ENCODE assay signal across 18 cellular contexts in the genomic region with DNA sequence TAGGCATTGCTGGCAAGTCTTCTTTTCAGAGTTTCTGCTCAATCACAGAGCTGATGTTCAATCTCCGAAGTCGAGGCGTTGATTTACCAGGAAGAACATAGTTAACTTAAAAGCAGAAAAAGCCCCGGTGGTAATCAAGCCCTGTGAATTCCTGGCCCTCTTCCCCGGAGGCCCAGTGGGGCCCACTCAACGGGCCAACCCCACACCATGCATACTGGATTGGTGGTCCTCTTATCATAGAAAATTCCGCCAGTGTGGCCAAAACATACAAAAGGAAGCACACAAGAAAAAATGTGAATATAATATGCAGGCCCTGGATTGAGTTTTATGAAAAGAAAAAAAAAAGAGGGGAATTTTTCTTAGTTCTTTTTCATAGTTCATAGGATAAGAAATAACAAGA.
"Had no signal": no experiment of that assay in that cellular context is flagged by ENCODE, and none has a peak within 500 bp of the region (broad histone marks: within the 10 kb centered on the region; RNA-seq: fewer than 3 reads in every experiment).

No MANE protein-coding gene starts in this region.

- H3K9ac ChIP-seq: SK-N-SH had no signal

- H3K36me3 ChIP-seq: brain microvascular endothelial cell had no signal

- H3K27me3 ChIP-seq: brain microvascular endothelial cell had no signal

- DNase-seq: activated CD4-positive, alpha-beta T cell treated with anti-CD3 and anti-CD28 coated beads, Interleukin-2, amount 10 ng/mL, durations not matched to agents 24 days and 14 days; activated CD4-positive, CD25-positive, alpha-beta regulatory T cell; activated CD8-positive, alpha-beta T cell treated with anti-CD3 and anti-CD28 coated beads, Interleukin-2, amount 10 ng/mL, durations not matched to agents 7 days and 5 days; activated naive CD4-positive, alpha-beta T cell treated with Interleukin-2 at 50 U/mL for 16 hours; activated naive CD8-positive, alpha-beta T cell treated with anti-CD3 and anti-CD28 coated beads, Interleukin-2, amount 10 ng/mL, durations not matched to agents 7 days and 5 days; activated T-cell treated with anti-CD3 and anti-CD28 coated beads, Interleukin-2, amount 50 U/mL, for 24 hours; anterior cingulate cortex; brain microvascular endothelial cell; cerebellar nuclear complex; dermis blood vessel endothelial cell; effector memory CD4-positive, alpha-beta T cell; foreskin melanocyte; naive thymus-derived CD4-positive, alpha-beta T cell; SK-N-SH; stimulated activated CD4-positive, alpha-beta T cell treated with anti-CD3 and anti-CD28 coated beads, Interleukin-15, amount 100 ng/mL, for 24 hours; stimulated activated CD4-positive, alpha-beta T cell treated with anti-CD3 and anti-CD28 coated beads, Interleukin-4, amount 100 ng/mL, for 1 hour; stimulated activated naive CD8-positive, alpha-beta T cell treated with anti-CD3 and anti-CD28 coated beads, Interleukin-15, amount 100 ng/mL, for 72 hours; T-cell had no signal

- H3K27ac ChIP-seq: brain microvascular endothelial cell had no signal

- H3K9me3 ChIP-seq: SK-N-SH had no signal

- H3K4me2 ChIP-seq: SK-N-SH had no signal

- ATAC-seq: activated CD8-positive, alpha-beta T cell treated with anti-CD3 and anti-CD28 coated beads, Interleukin-2, amount 10 ng/mL, durations not matched to agents 7 days and 5 days; naive thymus-derived CD4-positive, alpha-beta T cell; stimulated activated naive CD8-positive, alpha-beta T cell treated with anti-CD3 and anti-CD28 coated beads, Interleukin-15, amount 100 ng/mL, for 72 hours; T-cell had no signal
